Comparison of ENCODE assay signal across 9 cellular contexts in genomic region chr6:3911614-3912336, GRCh38.
DNase-seq lines count a peak whose midpoint lies in the region; ATAC-seq and TF ChIP-seq lines count a peak whose summit lies in the region.
"Had no signal": no experiment of that assay in that cellular context is flagged by ENCODE, and none has a peak within 500 bp of the region (broad histone marks: within the 10 kb centered on the region; RNA-seq: fewer than 3 reads in every experiment).

No MANE protein-coding gene starts in this region.

- H3K4me1 ChIP-seq in HCT116 (ENCODE audit: control insufficient read depth in 1 of 2, insufficient read depth in 2 of 2, low read length in 2 of 2) = peaks cover 32 to 40% of the 10 kb centered on the region in 2 experiments
- H3K4me1 ChIP-seq in ascending aorta = peaks cover 24 to 44% of the 10 kb centered on the region in 2 donors
- H3K4me1 ChIP-seq in right cardiac atrium (ENCODE audit: control insufficient read depth, insufficient read depth, low read length) = peaks cover 14% of the 10 kb centered on the region
- peaks cover 0 to 7% (median 0%) of the 10 kb centered on the region in 6 donors for H3K4me1 ChIP-seq in spleen

- H3K79me2 ChIP-seq in HCT116 (ENCODE audit: insufficient read depth, low read length) = no peaks in the 10 kb centered on the region

- RAD21 ChIA-PET in HCT116 (lab: Charles Lee; ENCODE audit: low non-redundant PET in 1 of 2, low total read pairs in 2 of 2, uncharacterized antibody in 2 of 2, unreplicated experiment in 2 of 2) = no interaction called here

- DNase-seq in HCT116 (ENCODE audit: low read depth, low spot score) = peak; percentile 48
- DNase-seq in ascending aorta (ENCODE audit: low spot score in 2 of 2) = peak; percentile 27 to 93
- DNase-seq in right cardiac atrium = peak; percentile 74 to 83 (median 82)
- DNase-seq in spleen = peak; percentile 41
- no peak for DNase-seq in NCI-H1930 (lab: John Stamatoyannopoulos, UW)
- DNase-seq in GM13977 (ENCODE audit: low spot score) = no peak
- DNase-seq in cortex of kidney (lab: John Stamatoyannopoulos, UW) = no peak
- DNase-seq: activated gamma-delta T cell treated with Interleukin-2 at 50 U/mL for 16 hours had no signal

- TF ChIP-seq POLR2A in HCT116 (IDR thresholded peaks at IDR 0.05; ENCODE audit: borderline replicate concordance, extremely low read depth, insufficient read depth, insufficient read length) (no peak), spleen (IDR thresholded peaks at IDR 0.05) (no peak)

- H3K27me3 ChIP-seq in HCT116 (ENCODE audit: insufficient read depth, low read length) = no peaks in the 10 kb centered on the region; the same call in 1 of the 2 replicates
- no peaks in the 10 kb centered on the region for H3K27me3 ChIP-seq in ascending aorta
- H3K27me3 ChIP-seq in right cardiac atrium (ENCODE audit: control insufficient read depth, insufficient read depth) = no peaks in the 10 kb centered on the region
- peaks cover 0 to 66% (median 6%) of the 10 kb centered on the region in 7 donors for H3K27me3 ChIP-seq in spleen (replicated peaks in 1 of 7)

- 34% methylated on average over 8 of the region's 8 CpGs for WGBS in right cardiac atrium
- WGBS in spleen, 5 donors = 73 to 86% (median 76%) methylated on average over 8 of the region's 8 CpGs

- H3K4me2 ChIP-seq in HCT116 (ENCODE audit: low read length) = peak overlapping the region; percentile 62

- H3K27ac ChIP-seq in HCT116 (ENCODE audit: low read depth, low read length) (no peak overlapping the region), ascending aorta (peak overlapping the region; percentile 85 to 92), right cardiac atrium (ENCODE audit: low read length) (peak overlapping the region; percentile 99), spleen (no peak overlapping the region)

- no peak overlapping the region for H3K9ac ChIP-seq in HCT116 (ENCODE audit: low read length)

- TF ChIP-seq RAD21 in HCT116 (IDR thresholded peaks at IDR 0.05; ENCODE audit: low read depth) = no peak

- intact Hi-C loops in HCT116 (cut with micrococcal nuclease) (no loop called here), ascending aorta (cut with DNase I) (loop anchor here (2.0 to 10.0 kb wide), 4 partner anchors 69 to 443 kb away; partner anchors contain the start of gene PXDC1), right cardiac atrium (cut with DNase I) (no loop called here), spleen (cut with DNase I; ENCODE audit: low total_unique reads) (no loop called here)

- POLR2A ChIA-PET in HCT116 (lab: Charles Lee) = no interaction called here

- no peak overlapping the region for H2AFZ ChIP-seq in HCT116 (ENCODE audit: low read depth, low read length, poor library complexity, severe bottlenecking)

- BruUV-seq in HCT116 (replicated peaks; lab: Mats Ljungman, UMichigan) = no TSS peak

- H4K20me1 ChIP-seq in HCT116 (ENCODE audit: insufficient read depth) = no peaks in the 10 kb centered on the region

- H3K36me3 ChIP-seq in HCT116 (ENCODE audit: control insufficient read depth in 1 of 2, insufficient read depth in 2 of 2, low read length in 2 of 2) (no peaks in the 10 kb centered on the region), ascending aorta (no peaks in the 10 kb centered on the region), spleen (no peaks in the 10 kb centered on the region)

- CTCF ChIA-PET in HCT116 (lab: Charles Lee) = interaction anchor here (2.1 kb wide), 1 partner anchor 21 kb away, joined by 13 read pairs; no protein-coding TSS in a partner anchor

- TF ChIP-seq CTCF in HCT116 (IDR thresholded peaks at IDR 0.05 in 2 of 3, conservative IDR thresholded peaks at IDR 0.05 in 1 of 3; ENCODE audit: borderline replicate concordance in 1 of 3, insufficient read depth in 1 of 3, low read depth in 2 of 3, low read length in 2 of 3) = no peak
- no peak for TF ChIP-seq CTCF in ascending aorta (IDR thresholded peaks at IDR 0.05)
- no peak for TF ChIP-seq CTCF in spleen (IDR thresholded peaks at IDR 0.05 in 8 of 11, conservative IDR thresholded peaks at IDR 0.05 in 3 of 11)
- no peak for TF ChIP-seq CTCF in GM13977 (IDR thresholded peaks at IDR 0.05; ENCODE audit: extremely low read depth, insufficient read depth, missing control alignments)

- H3K4me3 ChIP-seq in HCT116 (replicated peaks in 1 of 2; ENCODE audit: low read depth in 1 of 2, low read length in 2 of 2) (peak overlapping the region in 1 of 2 experiments; percentile 13; a peak in 1 of 4 replicates), ascending aorta (peak overlapping the region in 1 of 2 donors; percentile 38), right cardiac atrium (ENCODE audit: low read length) (no peak overlapping the region), spleen (no peak overlapping the region)

- ATAC-seq in HCT116 (peak; percentile 82), right cardiac atrium (peak; percentile 56 to 82), GM21528 (IDR thresholded peaks at IDR 0.05; ENCODE audit: low FRiP score, unreplicated experiment) (no peak)

- H3K9me3 ChIP-seq in HCT116 (ENCODE audit: control insufficient read depth in 1 of 2, insufficient read depth in 1 of 2, low read depth in 1 of 2, low read length in 2 of 2) (no peaks in the 10 kb centered on the region), ascending aorta (no peaks in the 10 kb centered on the region), right cardiac atrium (ENCODE audit: control insufficient read depth, low read length) (no peaks in the 10 kb centered on the region), spleen (no peaks in the 10 kb centered on the region)

- in situ Hi-C loops in GM13977 (cut with MboI; ENCODE audit: low pct_unique_long_range_greater_than_20kb, low sequenced_read_pairs, unreplicated experiment) = no loop called here

- H3K9me2 ChIP-seq in HCT116 (ENCODE audit: insufficient read depth) = no peaks in the 10 kb centered on the region

TF ChIP-seq in HCT116, 20 proteins besides CTCF, POLR2A, EP300 and RAD21:
- TF ChIP-seq ELF1 (IDR thresholded peaks at IDR 0.05; ENCODE audit: borderline replicate concordance, low read depth) (no peak), EGR1 (IDR thresholded peaks at IDR 0.05; ENCODE audit: low read depth) (0 out of 2 replicates have a peak, but pooled peaks have one; percentile 53), SRF (IDR thresholded peaks at IDR 0.05; ENCODE audit: low read depth) (no peak), SIN3A (IDR thresholded peaks at IDR 0.05; ENCODE audit: low read depth) (no peak), JUND (IDR thresholded peaks at IDR 0.05) (peak; percentile 75), SP1 (IDR thresholded peaks at IDR 0.05; ENCODE audit: low read depth) (peak; percentile 68), FOSL1 (IDR thresholded peaks at IDR 0.05; ENCODE audit: low read depth) (peak; percentile 77), ZNF274 (IDR thresholded peaks at IDR 0.05; ENCODE audit: low read depth, low read length) (no peak), POLR2AphosphoS5 (IDR thresholded peaks at IDR 0.05; ENCODE audit: low read depth, low read length) (peak; percentile 44), CBX3 (IDR thresholded peaks at IDR 0.05; ENCODE audit: low read depth) (0 out of 2 replicates have a peak, but pooled peaks have one; percentile 29), EZH2phosphoT487 (IDR thresholded peaks at IDR 0.05; ENCODE audit: borderline replicate concordance) (no peak)
- TF ChIP-seq, protein P1, sequence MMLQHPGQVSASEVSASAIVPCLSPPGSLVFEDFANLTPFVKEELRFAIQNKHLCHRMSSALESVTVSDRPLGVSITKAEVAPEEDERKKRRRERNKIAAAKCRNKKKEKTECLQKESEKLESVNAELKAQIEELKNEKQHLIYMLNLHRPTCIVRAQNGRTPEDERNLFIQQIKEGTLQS (IDR thresholded peaks at IDR 0.05) = no peak
TF ChIP-seq in HCT116: peak in this region for 6.

Comparison
In these comparisons a context has a peak if more than half of its experiments do, and no peak if none do; other contexts are left out.
1. DNase-seq: peak in HCT116 (single experiment), ascending aorta (2 of 2), right cardiac atrium (3 of 3) and spleen (single experiment); none in NCI-H1930 (0 of 2), GM13977 (single experiment) and cortex of kidney (single experiment).
2. H3K27ac ChIP-seq: peak in ascending aorta (2 of 2) and right cardiac atrium (single experiment); none in HCT116 (single experiment) and spleen (0 of 8).